8 cellular contexts compared by ENCODE assay signal in genomic region chr3:158570999-158571702, GRCh38. TPM values are rescaled to one million over a fixed set of nuclear protein-coding genes. Genes with fewer than 3 reads are reported as not detected.
A peak's percentile ranks its signal among the peaks of the same experiment; 100 is the strongest.
DNase-seq lines count a peak whose midpoint lies in the region; ATAC-seq and TF ChIP-seq lines count a peak whose summit lies in the region.

A gene with protein sequence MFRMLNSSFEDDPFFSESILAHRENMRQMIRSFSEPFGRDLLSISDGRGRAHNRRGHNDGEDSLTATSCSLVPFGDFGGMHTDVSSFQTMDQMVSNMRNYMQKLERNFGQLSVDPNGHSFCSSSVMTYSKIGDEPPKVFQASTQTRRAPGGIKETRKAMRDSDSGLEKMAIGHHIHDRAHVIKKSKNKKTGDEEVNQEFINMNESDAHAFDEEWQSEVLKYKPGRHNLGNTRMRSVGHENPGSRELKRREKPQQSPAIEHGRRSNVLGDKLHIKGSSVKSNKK (plus strand): TSS chr3:158571194. CDS start chr3:158571301, 107 bp downstream.

- in situ Hi-C loops in transverse colon (cut with MboI; ENCODE audit: low pct_ligation_motif_present in 1 of 4, low pct_unique_long_range_greater_than_20kb in 1 of 4, low sequenced_read_pairs in 3 of 4), result no loop called here

- peak; percentile 100 for ATAC-seq in HG02623 (IDR thresholded peaks at IDR 0.05; ENCODE audit: unreplicated experiment)
- ATAC-seq in right cardiac atrium, result peak; percentile 99 to 100

- TF ChIP-seq CTCF in GM06990 (IDR thresholded peaks at IDR 0.05; ENCODE audit: insufficient read depth, low read length, poor library complexity, severe bottlenecking) (no peak), transverse colon (IDR thresholded peaks at IDR 0.05) (no peak)

- TF ChIP-seq EP300 in transverse colon (IDR thresholded peaks at IDR 0.05; ENCODE audit: low read depth), result no peak

- H3K27me3 ChIP-seq in GM06990 (replicated peaks; ENCODE audit: control insufficient read depth, insufficient read depth, low read length), result no peaks in the 10 kb centered on the region
- no peaks in the 10 kb centered on the region for H3K27me3 ChIP-seq in right cardiac atrium (ENCODE audit: control insufficient read depth, insufficient read depth)
- H3K27me3 ChIP-seq in transverse colon, result no peaks in the 10 kb centered on the region

- TF ChIP-seq POLR2A in transverse colon (IDR thresholded peaks at IDR 0.05), result peak; percentile 78

- DNase-seq in GM06990 (ENCODE audit: extremely low read depth, insufficient read length) (peak; percentile 86), NCI-H1436 (lab: John Stamatoyannopoulos, UW) (peak; percentile 96), T1000 (lab: John Stamatoyannopoulos, UW) (peak; percentile 90), astrocyte of the hippocampus (ENCODE audit: low read depth, low spot score) (peak; percentile 99), right cardiac atrium (peak; percentile 98 to 99 (median 99)), posterior vena cava (ENCODE audit: low spot score) (peak; percentile 99), transverse colon (peak; percentile 96)

- H3K4me3 ChIP-seq in GM06990 (replicated peaks; ENCODE audit: low read depth, low read length) (peak within 1 kb of the TSS; percentile 33), right cardiac atrium (ENCODE audit: low read length) (peak within 1 kb of the TSS; percentile 70), transverse colon (peak within 1 kb of the TSS; percentile 45 to 69 (median 57))

- H3K27ac ChIP-seq in right cardiac atrium (ENCODE audit: low read length) (peak within 1 kb of the TSS; percentile 78), transverse colon (peak within 1 kb of the TSS; percentile 55 to 85 (median 74))

- intact Hi-C loops in right cardiac atrium (cut with DNase I) (no loop called here), posterior vena cava (cut with DNase I) (no loop called here), transverse colon (cut with DNase I; ENCODE audit: low total_unique reads) (no loop called here)

- H3K36me3 ChIP-seq in GM06990 (ENCODE audit: control insufficient read depth, insufficient read depth, low read length) (no peaks in the 10 kb centered on the region), transverse colon (no peaks in the 10 kb centered on the region)

- WGBS in right cardiac atrium, result under 1% methylated on average over 51 of the region's 51 CpGs
- 0 to 1% methylated on average over 9 to 51 of the region's 51 CpGs for WGBS in transverse colon (ENCODE audit: low coverage in 1 of 2), 2 donors

- H3K9me3 ChIP-seq in right cardiac atrium (ENCODE audit: control insufficient read depth, low read length), result no peaks in the 10 kb centered on the region
- H3K9me3 ChIP-seq in transverse colon, result no peaks in the 10 kb centered on the region

- H3K4me1 ChIP-seq in right cardiac atrium (ENCODE audit: control insufficient read depth, insufficient read depth, low read length) (no peaks in the 10 kb centered on the region), transverse colon (peaks cover 0 to 6% (median 5%) of the 10 kb centered on the region in 4 donors)

RNA-seq across cellular contexts. Expression of the gene that starts here (rescaled TPM):
- total RNA-seq in right cardiac atrium, result 100 to 1,000 TPM; 242 to 355 (median 294) TPM
- polyA plus RNA-seq in right cardiac atrium, result 271 TPM
- 10 to 100 TPM in 1 of 2 donors, 1 to 10 TPM in 1; 7.7 to 14.3 TPM for total RNA-seq in posterior vena cava
- 10 to 100 TPM in 1 of 4 donors, 1 to 10 TPM in 2, under 1 TPM in 1; 0.60 to 21.7 (median 3.6) TPM for total RNA-seq in transverse colon

Comparison
In these comparisons a context has a peak if more than half of its experiments do, and no peak if none do; other contexts are left out.
1. Peak in every context shown above with its lines: DNase-seq, ATAC-seq, H3K4me3 ChIP-seq and H3K27ac ChIP-seq.
2. RNA of the gene that starts here (total RNA-seq): 242 to 355 TPM in right cardiac atrium; 7.7 to 14.3 TPM in posterior vena cava and 0.60 to 21.7 TPM in transverse colon; every median in the first group is over 10 times any median in the second.